1 cellular context compared by ENCODE assay signal in the genomic region with DNA sequence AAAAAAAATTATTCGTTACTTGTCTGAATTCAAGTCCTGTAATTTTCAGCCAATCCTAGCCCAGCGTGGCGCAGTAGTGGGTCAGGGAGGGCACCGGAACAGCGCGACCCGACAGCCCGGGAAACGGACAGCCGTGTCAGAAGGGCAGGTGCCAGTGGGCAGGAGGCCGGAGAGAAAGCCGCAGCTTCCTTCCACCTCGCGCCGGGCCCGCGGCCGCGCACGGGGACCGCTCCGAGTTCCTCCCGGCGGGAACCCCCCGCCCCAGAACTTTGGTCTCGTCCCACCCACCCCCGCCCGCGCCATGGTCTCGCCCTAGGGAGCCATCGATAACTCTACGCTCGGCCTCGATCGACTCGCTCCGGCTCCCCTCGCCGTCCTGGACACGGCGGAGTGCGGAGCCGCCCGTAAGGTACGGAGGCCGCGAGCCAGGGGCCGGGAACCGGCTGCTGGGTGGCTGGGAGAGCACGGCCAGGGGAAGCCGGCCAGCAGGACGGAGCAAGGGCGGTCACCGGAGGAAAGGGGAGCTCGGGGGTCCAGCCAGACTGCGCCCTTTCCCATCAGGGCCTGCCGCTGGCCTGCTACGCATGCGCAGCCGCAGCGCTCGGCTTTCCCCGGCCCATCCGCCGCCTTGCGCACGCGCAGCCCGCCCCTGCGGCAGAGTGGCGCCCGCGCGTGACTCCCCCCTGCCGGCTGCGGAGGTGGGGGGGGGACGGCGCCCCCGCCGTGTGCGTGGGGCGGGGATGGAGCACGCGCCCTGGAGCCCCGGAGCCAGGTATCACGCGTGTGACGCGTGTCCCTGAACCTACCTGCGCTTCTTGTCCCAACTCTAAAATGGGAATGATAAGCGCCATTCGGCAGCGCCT.
TF ChIP-seq lines count a peak whose summit lies in the region.

A gene with protein sequence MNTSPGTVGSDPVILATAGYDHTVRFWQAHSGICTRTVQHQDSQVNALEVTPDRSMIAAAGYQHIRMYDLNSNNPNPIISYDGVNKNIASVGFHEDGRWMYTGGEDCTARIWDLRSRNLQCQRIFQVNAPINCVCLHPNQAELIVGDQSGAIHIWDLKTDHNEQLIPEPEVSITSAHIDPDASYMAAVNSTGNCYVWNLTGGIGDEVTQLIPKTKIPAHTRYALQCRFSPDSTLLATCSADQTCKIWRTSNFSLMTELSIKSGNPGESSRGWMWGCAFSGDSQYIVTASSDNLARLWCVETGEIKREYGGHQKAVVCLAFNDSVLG (plus strand): TSS at position 351 of the 863 bp plus-strand sequence. CDS start 632 bp downstream, outside the sequence.

TF ChIP-seq in HepG2, 621 proteins besides CTCF, POLR2A, EP300 and RAD21 (continued from another document and continues in another):
- TF ChIP-seq, protein P1, sequence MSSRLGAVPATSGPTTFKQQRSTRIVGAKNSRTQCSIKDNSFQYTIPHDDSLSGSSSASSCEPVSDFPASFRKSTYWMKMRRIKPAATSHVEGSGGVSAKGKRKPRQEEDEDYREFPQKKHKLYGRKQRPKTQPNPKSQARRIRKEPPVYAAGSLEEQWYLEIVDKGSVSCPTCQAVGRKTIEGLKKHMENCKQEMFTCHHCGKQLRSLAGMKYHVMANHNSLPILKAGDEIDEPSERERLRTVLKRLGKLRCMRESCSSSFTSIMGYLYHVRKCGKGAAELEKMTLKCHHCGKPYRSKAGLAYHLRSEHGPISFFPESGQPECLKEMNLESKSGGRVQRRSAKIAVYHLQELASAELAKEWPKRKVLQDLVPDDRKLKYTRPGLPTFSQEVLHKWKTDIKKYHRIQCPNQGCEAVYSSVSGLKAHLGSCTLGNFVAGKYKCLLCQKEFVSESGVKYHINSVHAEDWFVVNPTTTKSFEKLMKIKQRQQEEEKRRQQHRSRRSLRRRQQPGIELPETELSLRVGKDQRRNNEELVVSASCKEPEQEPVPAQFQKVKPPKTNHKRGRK (CRISPR knock-in tag; IDR thresholded peaks at IDR 0.05): no peak
- TF ChIP-seq ZNF720 (CRISPR knock-in tag; IDR thresholded peaks at IDR 0.05) (no peak), ZNF383 (CRISPR knock-in tag; IDR thresholded peaks at IDR 0.05; ENCODE audit: borderline replicate concordance) (no peak), ZNF546 (CRISPR knock-in tag; conservative IDR thresholded peaks at IDR 0.05) (peak; percentile 96), ZNF75D (CRISPR knock-in tag; IDR thresholded peaks at IDR 0.05; ENCODE audit: borderline replicate concordance) (no peak), KDM4B (CRISPR knock-in tag; IDR thresholded peaks at IDR 0.05) (peak; percentile 63; the same call in 1 of the 2 replicates), FLYWCH1 (CRISPR knock-in tag; IDR thresholded peaks at IDR 0.05) (no peak), SMAD9 (CRISPR knock-in tag; IDR thresholded peaks at IDR 0.05) (peak; percentile 76; the same call in 1 of the 2 replicates), SMYD3 (CRISPR knock-in tag; IDR thresholded peaks at IDR 0.05) (no peak), TOE1 (CRISPR knock-in tag; IDR thresholded peaks at IDR 0.05) (no peak), ZEB1 (IDR thresholded peaks at IDR 0.05; ENCODE audit: insufficient replicate concordance, low read depth) (no peak), IKZF1 (IDR thresholded peaks at IDR 0.05) (no peak), ZBTB21 (CRISPR knock-in tag; IDR thresholded peaks at IDR 0.05) (no peak), ZNF205 (CRISPR knock-in tag; IDR thresholded peaks at IDR 0.05) (peak; percentile 76; the same call in 1 of the 2 replicates), ZNF891 (CRISPR knock-in tag; IDR thresholded peaks at IDR 0.05) (peak; percentile 69), NPAS2 (CRISPR knock-in tag; IDR thresholded peaks at IDR 0.05; ENCODE audit: borderline replicate concordance) (no peak), ZNF883 (CRISPR knock-in tag; IDR thresholded peaks at IDR 0.05; ENCODE audit: not compliant biosample characterization) (no peak), ZNF430 (CRISPR knock-in tag; IDR thresholded peaks at IDR 0.05) (no peak; the same call in 1 of the 2 replicates), ZNF746 (CRISPR knock-in tag; IDR thresholded peaks at IDR 0.05) (no peak), NBN (conservative IDR thresholded peaks at IDR 0.05) (no peak)
- TF ChIP-seq, protein P2, sequence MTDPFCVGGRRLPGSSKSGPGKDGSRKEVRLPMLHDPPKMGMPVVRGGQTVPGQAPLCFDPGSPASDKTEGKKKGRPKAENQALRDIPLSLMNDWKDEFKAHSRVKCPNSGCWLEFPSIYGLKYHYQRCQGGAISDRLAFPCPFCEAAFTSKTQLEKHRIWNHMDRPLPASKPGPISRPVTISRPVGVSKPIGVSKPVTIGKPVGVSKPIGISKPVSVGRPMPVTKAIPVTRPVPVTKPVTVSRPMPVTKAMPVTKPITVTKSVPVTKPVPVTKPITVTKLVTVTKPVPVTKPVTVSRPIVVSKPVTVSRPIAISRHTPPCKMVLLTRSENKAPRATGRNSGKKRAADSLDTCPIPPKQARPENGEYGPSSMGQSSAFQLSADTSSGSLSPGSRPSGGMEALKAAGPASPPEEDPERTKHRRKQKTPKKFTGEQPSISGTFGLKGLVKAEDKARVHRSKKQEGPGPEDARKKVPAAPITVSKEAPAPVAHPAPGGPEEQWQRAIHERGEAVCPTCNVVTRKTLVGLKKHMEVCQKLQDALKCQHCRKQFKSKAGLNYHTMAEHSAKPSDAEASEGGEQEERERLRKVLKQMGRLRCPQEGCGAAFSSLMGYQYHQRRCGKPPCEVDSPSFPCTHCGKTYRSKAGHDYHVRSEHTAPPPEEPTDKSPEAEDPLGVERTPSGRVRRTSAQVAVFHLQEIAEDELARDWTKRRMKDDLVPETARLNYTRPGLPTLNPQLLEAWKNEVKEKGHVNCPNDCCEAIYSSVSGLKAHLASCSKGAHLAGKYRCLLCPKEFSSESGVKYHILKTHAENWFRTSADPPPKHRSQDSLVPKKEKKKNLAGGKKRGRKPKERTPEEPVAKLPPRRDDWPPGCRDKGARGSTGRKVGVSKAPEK (CRISPR knock-in tag; IDR thresholded peaks at IDR 0.05; ENCODE audit: borderline replicate concordance): no peak
- TF ChIP-seq, protein P3, sequence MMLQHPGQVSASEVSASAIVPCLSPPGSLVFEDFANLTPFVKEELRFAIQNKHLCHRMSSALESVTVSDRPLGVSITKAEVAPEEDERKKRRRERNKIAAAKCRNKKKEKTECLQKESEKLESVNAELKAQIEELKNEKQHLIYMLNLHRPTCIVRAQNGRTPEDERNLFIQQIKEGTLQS (CRISPR knock-in tag; IDR thresholded peaks at IDR 0.05): peak; percentile 53; the same call in 1 of the 2 replicates
- TF ChIP-seq, protein P4, sequence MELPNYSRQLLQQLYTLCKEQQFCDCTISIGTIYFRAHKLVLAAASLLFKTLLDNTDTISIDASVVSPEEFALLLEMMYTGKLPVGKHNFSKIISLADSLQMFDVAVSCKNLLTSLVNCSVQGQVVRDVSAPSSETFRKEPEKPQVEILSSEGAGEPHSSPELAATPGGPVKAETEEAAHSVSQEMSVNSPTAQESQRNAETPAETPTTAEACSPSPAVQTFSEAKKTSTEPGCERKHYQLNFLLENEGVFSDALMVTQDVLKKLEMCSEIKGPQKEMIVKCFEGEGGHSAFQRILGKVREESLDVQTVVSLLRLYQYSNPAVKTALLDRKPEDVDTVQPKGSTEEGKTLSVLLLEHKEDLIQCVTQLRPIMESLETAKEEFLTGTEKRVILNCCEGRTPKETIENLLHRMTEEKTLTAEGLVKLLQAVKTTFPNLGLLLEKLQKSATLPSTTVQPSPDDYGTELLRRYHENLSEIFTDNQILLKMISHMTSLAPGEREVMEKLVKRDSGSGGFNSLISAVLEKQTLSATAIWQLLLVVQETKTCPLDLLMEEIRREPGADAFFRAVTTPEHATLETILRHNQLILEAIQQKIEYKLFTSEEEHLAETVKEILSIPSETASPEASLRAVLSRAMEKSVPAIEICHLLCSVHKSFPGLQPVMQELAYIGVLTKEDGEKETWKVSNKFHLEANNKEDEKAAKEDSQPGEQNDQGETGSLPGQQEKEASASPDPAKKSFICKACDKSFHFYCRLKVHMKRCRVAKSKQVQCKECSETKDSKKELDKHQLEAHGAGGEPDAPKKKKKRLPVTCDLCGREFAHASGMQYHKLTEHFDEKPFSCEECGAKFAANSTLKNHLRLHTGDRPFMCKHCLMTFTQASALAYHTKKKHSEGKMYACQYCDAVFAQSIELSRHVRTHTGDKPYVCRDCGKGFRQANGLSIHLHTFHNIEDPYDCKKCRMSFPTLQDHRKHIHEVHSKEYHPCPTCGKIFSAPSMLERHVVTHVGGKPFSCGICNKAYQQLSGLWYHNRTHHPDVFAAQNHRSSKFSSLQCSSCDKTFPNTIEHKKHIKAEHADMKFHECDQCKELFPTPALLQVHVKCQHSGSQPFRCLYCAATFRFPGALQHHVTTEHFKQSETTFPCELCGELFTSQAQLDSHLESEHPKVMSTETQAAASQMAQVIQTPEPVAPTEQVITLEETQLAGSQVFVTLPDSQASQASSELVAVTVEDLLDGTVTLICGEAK (IDR thresholded peaks at IDR 0.05): no peak
- TF ChIP-seq, protein P4 (CRISPR knock-in tag; IDR thresholded peaks at IDR 0.05): peak; percentile 87
- TF ChIP-seq, protein P5, sequence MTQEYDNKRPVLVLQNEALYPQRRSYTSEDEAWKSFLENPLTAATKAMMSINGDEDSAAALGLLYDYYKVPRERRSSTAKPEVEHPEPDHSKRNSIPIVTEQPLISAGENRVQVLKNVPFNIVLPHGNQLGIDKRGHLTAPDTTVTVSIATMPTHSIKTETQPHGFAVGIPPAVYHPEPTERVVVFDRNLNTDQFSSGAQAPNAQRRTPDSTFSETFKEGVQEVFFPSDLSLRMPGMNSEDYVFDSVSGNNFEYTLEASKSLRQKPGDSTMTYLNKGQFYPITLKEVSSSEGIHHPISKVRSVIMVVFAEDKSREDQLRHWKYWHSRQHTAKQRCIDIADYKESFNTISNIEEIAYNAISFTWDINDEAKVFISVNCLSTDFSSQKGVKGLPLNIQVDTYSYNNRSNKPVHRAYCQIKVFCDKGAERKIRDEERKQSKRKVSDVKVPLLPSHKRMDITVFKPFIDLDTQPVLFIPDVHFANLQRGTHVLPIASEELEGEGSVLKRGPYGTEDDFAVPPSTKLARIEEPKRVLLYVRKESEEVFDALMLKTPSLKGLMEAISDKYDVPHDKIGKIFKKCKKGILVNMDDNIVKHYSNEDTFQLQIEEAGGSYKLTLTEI (CRISPR knock-in tag; conservative IDR thresholded peaks at IDR 0.05): no peak
- TF ChIP-seq, protein P6, sequence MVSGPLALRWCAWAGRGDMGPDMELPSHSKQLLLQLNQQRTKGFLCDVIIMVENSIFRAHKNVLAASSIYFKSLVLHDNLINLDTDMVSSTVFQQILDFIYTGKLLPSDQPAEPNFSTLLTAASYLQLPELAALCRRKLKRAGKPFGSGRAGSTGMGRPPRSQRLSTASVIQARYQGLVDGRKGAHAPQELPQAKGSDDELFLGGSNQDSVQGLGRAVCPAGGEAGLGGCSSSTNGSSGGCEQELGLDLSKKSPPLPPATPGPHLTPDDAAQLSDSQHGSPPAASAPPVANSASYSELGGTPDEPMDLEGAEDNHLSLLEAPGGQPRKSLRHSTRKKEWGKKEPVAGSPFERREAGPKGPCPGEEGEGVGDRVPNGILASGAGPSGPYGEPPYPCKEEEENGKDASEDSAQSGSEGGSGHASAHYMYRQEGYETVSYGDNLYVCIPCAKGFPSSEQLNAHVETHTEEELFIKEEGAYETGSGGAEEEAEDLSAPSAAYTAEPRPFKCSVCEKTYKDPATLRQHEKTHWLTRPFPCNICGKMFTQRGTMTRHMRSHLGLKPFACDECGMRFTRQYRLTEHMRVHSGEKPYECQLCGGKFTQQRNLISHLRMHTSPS (CRISPR knock-in tag; IDR thresholded peaks at IDR 0.05; ENCODE audit: low read depth): no peak
- TF ChIP-seq, protein P7, sequence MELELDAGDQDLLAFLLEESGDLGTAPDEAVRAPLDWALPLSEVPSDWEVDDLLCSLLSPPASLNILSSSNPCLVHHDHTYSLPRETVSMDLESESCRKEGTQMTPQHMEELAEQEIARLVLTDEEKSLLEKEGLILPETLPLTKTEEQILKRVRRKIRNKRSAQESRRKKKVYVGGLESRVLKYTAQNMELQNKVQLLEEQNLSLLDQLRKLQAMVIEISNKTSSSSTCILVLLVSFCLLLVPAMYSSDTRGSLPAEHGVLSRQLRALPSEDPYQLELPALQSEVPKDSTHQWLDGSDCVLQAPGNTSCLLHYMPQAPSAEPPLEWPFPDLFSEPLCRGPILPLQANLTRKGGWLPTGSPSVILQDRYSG (CRISPR knock-in tag; IDR thresholded peaks at IDR 0.05): 0 out of 2 replicates have a peak, but pooled peaks have one; percentile 33
